ENCODE assay signal across 8 cellular contexts in genomic region chr12:48165089-48166031, GRCh38. TPM values are rescaled to one million over a fixed set of nuclear protein-coding genes. Genes with fewer than 3 reads are reported as not detected.
DNase-seq lines count a peak whose midpoint lies in the region; ATAC-seq, FAIRE-seq and TF ChIP-seq lines count a peak whose summit lies in the region.

No MANE protein-coding gene starts in this region.

- H3K4me3 ChIP-seq in HL-60 (replicated peaks; ENCODE audit: insufficient read depth, low read length) (no peak overlapping the region), OCI-LY3 (ENCODE audit: low read length) (no peak overlapping the region), heart right ventricle (no peak overlapping the region), small intestine (ENCODE audit: low read depth in 1 of 2, low read length in 2 of 2) (no peak overlapping the region)

- H2AFZ ChIP-seq in OCI-LY3 (ENCODE audit: low read depth, low read length): no peak overlapping the region

- DNase-seq in NCI-H345 (lab: John Stamatoyannopoulos, UW): peak; percentile 15
- DNase-seq in NCI-H345 treated with DMSO at 0.1 percent for 48 hours (lab: John Stamatoyannopoulos, UW; ENCODE audit: unreplicated experiment): no peak
- peak in 1 of 2 experiments; percentile 49 for DNase-seq in HL-60 (ENCODE audit: low read depth in 1 of 2, low spot score in 1 of 2)
- peak; percentile 21 for DNase-seq in activated naive CD8-positive, alpha-beta T cell treated with anti-CD3 and anti-CD28 coated beads, Interleukin-2, amount 50 U/mL, for 16 hours (ENCODE audit: low read depth, low spot score)
- DNase-seq in heart right ventricle: peak in 1 of 2 donors; percentile 27
- DNase-seq in small intestine: peak; percentile 71

- peak; percentile 73 for FAIRE-seq in small intestine (lab: Jason Lieb, UNC)

- H3K9ac ChIP-seq in OCI-LY3 (ENCODE audit: low read length): no peak overlapping the region

- H3K27ac ChIP-seq in HL-60 (replicated peaks) (no peak overlapping the region), OCI-LY3 (ENCODE audit: low read length) (no peak overlapping the region), heart right ventricle (no peak overlapping the region), small intestine (ENCODE audit: low read depth in 1 of 2, low read length in 1 of 2) (no peak overlapping the region)

- TF ChIP-seq CTCF in HL-60 (IDR thresholded peaks at IDR 0.05; ENCODE audit: insufficient read depth, low read length) (peak; percentile 72), OCI-LY3 (IDR thresholded peaks at IDR 0.05; ENCODE audit: low read depth, low read length) (peak; percentile 94), heart right ventricle (IDR thresholded peaks at IDR 0.05) (peak; percentile 72 to 95 (median 92))

- no peaks in the 10 kb centered on the region for H3K79me2 ChIP-seq in OCI-LY3 (ENCODE audit: low read length)

- no peaks in the 10 kb centered on the region for H4K20me1 ChIP-seq in OCI-LY3 (ENCODE audit: insufficient read depth, low read length)

- ATAC-seq in heart right ventricle (peak in 6 of 8 donors; percentile 38 to 72 (median 54)), GM21526 (IDR thresholded peaks at IDR 0.05; ENCODE audit: low FRiP score, unreplicated experiment) (no peak)

- no peak overlapping the region for H3K4me2 ChIP-seq in OCI-LY3 (ENCODE audit: low read length)

- no peaks in the 10 kb centered on the region for H3K27me3 ChIP-seq in HL-60 (ENCODE audit: insufficient read depth, poor library complexity, severe bottlenecking)
- no peaks in the 10 kb centered on the region for H3K27me3 ChIP-seq in OCI-LY3 (ENCODE audit: low read depth, low read length)
- H3K27me3 ChIP-seq in heart right ventricle: peaks cover 0 to 19% (median 0%) of the 10 kb centered on the region in 7 donors
- no peaks in the 10 kb centered on the region for H3K27me3 ChIP-seq in small intestine (ENCODE audit: control insufficient read depth in 2 of 2, insufficient read depth in 2 of 2, low read length in 2 of 2)

- H3K36me3 ChIP-seq in OCI-LY3 (replicated peaks; ENCODE audit: low read depth, low read length) (no peaks in the 10 kb centered on the region), heart right ventricle (no peaks in the 10 kb centered on the region), small intestine (ENCODE audit: control insufficient read depth in 2 of 2, insufficient read depth in 2 of 2, low read length in 2 of 2) (no peaks in the 10 kb centered on the region)

- H3K4me1 ChIP-seq in OCI-LY3 (ENCODE audit: low read length) (no peaks in the 10 kb centered on the region), heart right ventricle (peaks cover 0 to 5% (median 0%) of the 10 kb centered on the region in 9 donors), small intestine (ENCODE audit: control insufficient read depth in 2 of 2, insufficient read depth in 1 of 2, low read depth in 1 of 2, low read length in 1 of 2) (no peaks in the 10 kb centered on the region)

- intact Hi-C loops in heart right ventricle (cut with DNase I): loop anchor here in 5 of 10 donors (1.0 to 10.0 kb wide), 6 partner anchors 63 to 261 kb away; partner anchors contain the start of genes TMEM106C (in 2 of the 5) and VDR (in 1 of the 5)

- no peaks in the 10 kb centered on the region for H3K9me3 ChIP-seq in OCI-LY3 (ENCODE audit: insufficient read depth, low read length)
- no peaks in the 10 kb centered on the region for H3K9me3 ChIP-seq in heart right ventricle
- H3K9me3 ChIP-seq in small intestine (ENCODE audit: control insufficient read depth, low read depth): no peaks in the 10 kb centered on the region

- 21 to 25% methylated on average over 2 of the region's 2 CpGs for WGBS in heart right ventricle, 2 donors
- 2 to 14% (median 9%) methylated on average over 2 of the region's 2 CpGs for WGBS in small intestine, 3 donors

RNA-seq across cellular contexts. Expression of gene ASB8, which starts 8.0 kb away (rescaled TPM):
- 100 to 1,000 TPM in 1 of 10 donors, 10 to 100 TPM in 9; 73.4 to 103 (median 85.8) TPM for total RNA-seq in heart right ventricle
- polyA plus RNA-seq in heart right ventricle (10 to 100 TPM; 24.9 to 28.5 TPM), small intestine (10 to 100 TPM; 17.6 to 26.4 (median 21.6) TPM)

RNA-seq across cellular contexts. Expression of gene CCDC184, which starts 18.1 kb away (rescaled TPM):
- total RNA-seq in heart right ventricle: 1 to 10 TPM in 3 of 10 donors, under 1 TPM in 7; 0.11 to 1.5 (median 0.42) TPM
- polyA plus RNA-seq in heart right ventricle: 1 to 10 TPM; 1.0 to 1.3 TPM
- polyA plus RNA-seq in small intestine: 1 to 10 TPM in 1 of 3 donors, not detected in 2; 2.1 TPM

RNA-seq across cellular contexts. Expression of gene OR10AD1, which starts 37.7 kb away (rescaled TPM):
- total RNA-seq in heart right ventricle: not detected
- polyA plus RNA-seq in heart right ventricle (not detected), small intestine (not detected)

RNA-seq across cellular contexts. Expression of gene PFKM, which starts 46.2 kb away (rescaled TPM):
- total RNA-seq in heart right ventricle: 100 to 1,000 TPM; 508 to 948 (median 694) TPM
- polyA plus RNA-seq in heart right ventricle (100 to 1,000 TPM; 121 to 185 TPM), small intestine (10 to 100 TPM; 11.3 to 25.6 (median 16.8) TPM)

RNA-seq across cellular contexts. Expression of gene SENP1, which starts 59.5 kb away (rescaled TPM):
- 10 to 100 TPM in 2 of 10 donors, 1 to 10 TPM in 8; 7.1 to 10.7 (median 8.7) TPM for total RNA-seq in heart right ventricle
- polyA plus RNA-seq in heart right ventricle: 1 to 10 TPM; 2.1 to 2.7 TPM
- 1 to 10 TPM; 2.5 to 5.0 (median 3.2) TPM for polyA plus RNA-seq in small intestine
